Comparison of ENCODE assay signal across 12 cellular contexts in the genomic region with DNA sequence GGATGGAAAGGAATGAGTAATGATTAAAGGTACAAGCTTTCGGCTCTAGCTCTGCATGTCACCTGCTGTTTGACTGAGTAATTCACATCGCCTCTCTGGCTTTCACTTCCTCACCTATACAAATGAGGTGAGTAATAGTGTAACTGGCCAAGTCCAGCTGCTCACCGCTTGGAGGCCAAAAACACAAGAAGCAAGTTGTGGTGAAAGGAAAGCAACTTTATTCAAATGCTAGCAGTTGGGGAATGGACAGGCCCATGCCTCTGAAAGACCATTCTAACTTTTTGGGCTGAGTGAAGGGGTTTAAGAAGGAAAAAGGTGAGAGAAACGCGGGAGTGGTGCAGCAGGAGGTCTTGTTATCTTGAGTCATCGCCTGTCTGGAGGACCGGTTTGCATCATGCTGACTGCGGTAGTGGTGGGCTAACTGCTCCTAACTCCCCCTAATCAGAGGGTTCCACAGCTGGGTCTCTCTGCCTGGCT. TPM values are rescaled to one million over a fixed set of nuclear protein-coding genes. Genes with fewer than 3 reads are reported as not detected.
DNase-seq lines count a peak whose midpoint lies in the region; ATAC-seq and TF ChIP-seq lines count a peak whose summit lies in the region.
"Had no signal": no experiment of that assay in that cellular context is flagged by ENCODE, and none has a peak within 500 bp of the region (broad histone marks: within the 10 kb centered on the region; RNA-seq: fewer than 3 reads in every experiment).

No MANE protein-coding gene starts in this region.

- no peaks in the 10 kb centered on the region for H3K36me3 Mint-ChIP-seq in activated naive CD8-positive, alpha-beta T cell treated with anti-CD3 and anti-CD28 coated beads, Interleukin-2, amount 50 U/mL, for 24 hours (ENCODE audit: low read depth)
- no peaks in the 10 kb centered on the region for H3K36me3 Mint-ChIP-seq in activated naive CD8-positive, alpha-beta T cell treated with anti-CD3 and anti-CD28 coated beads for 36 hours
- H3K36me3 Mint-ChIP-seq in mesothelial cell of epicardium = no peaks in the 10 kb centered on the region

- CTCF ChIA-PET in OCI-LY7 (lab: Charles Lee; ENCODE audit: unreplicated experiment) = interaction anchor here (0.6 to 1.0 kb wide), 2 partner anchors 24 to 209 kb away, joined by 3 read pairs; no protein-coding TSS in a partner anchor

- intact Hi-C loops in OCI-LY7 (cut with micrococcal nuclease; ENCODE audit: unreplicated experiment) = no loop called here

- TF ChIP-seq CTCF in OCI-LY7 (conservative IDR thresholded peaks at IDR 0.05; ENCODE audit: low read length) = 0 out of 2 replicates have a peak, but pooled peaks have one; percentile 32
- no peak for TF ChIP-seq CTCF in mesothelial cell of epicardium (IDR thresholded peaks at IDR 0.05; ENCODE audit: unreplicated experiment)
- TF ChIP-seq CTCF in brain microvascular endothelial cell (IDR thresholded peaks at IDR 0.05; ENCODE audit: low read depth, low read length, missing control alignments) = no peak

- no peaks in the 10 kb centered on the region for H3K79me2 ChIP-seq in OCI-LY7 (ENCODE audit: insufficient read depth, low read depth, low read length)

- BruUV-seq in OCI-LY7 (replicated peaks; lab: Mats Ljungman, UMichigan) = no TSS peak

- H3K36me3 ChIP-seq in OCI-LY7 (ENCODE audit: insufficient read depth, low read length) (no peaks in the 10 kb centered on the region), brain microvascular endothelial cell (replicated peaks) (no peaks in the 10 kb centered on the region)
- H3K36me3 ChIP-seq: vagina had no signal

- no peak overlapping the region for H3K4me3 Mint-ChIP-seq in activated naive CD8-positive, alpha-beta T cell treated with anti-CD3 and anti-CD28 coated beads, Interleukin-2, amount 50 U/mL, for 24 hours
- no peak overlapping the region for H3K4me3 Mint-ChIP-seq in activated naive CD8-positive, alpha-beta T cell treated with anti-CD3 and anti-CD28 coated beads for 36 hours
- H3K4me3 Mint-ChIP-seq in mesothelial cell of epicardium = no peak overlapping the region

- H3K9me3 Mint-ChIP-seq in activated naive CD8-positive, alpha-beta T cell treated with anti-CD3 and anti-CD28 coated beads, Interleukin-2, amount 50 U/mL, for 24 hours = no peaks in the 10 kb centered on the region
- no peaks in the 10 kb centered on the region for H3K9me3 Mint-ChIP-seq in activated naive CD8-positive, alpha-beta T cell treated with anti-CD3 and anti-CD28 coated beads for 36 hours
- H3K9me3 Mint-ChIP-seq in mesothelial cell of epicardium = peaks cover 8% of the 10 kb centered on the region
- H3K9me3 Mint-ChIP-seq: activated T-helper 2 cell treated with anti-CD3 and anti-CD28 coated beads, Interferon-gamma antibody, Interleukin-2, Interleukin-4, amounts not matched to agents 10 μg/mL and 5 μg/mL and 100 μg/mL, durations not matched to agents 14 hours and 24 hours and 36 hours had no signal

- H3K9me2 ChIP-seq in OCI-LY7 (ENCODE audit: insufficient read depth, low read length) = no peaks in the 10 kb centered on the region

- H3K9me3 ChIP-seq in OCI-LY7 (ENCODE audit: low read length) = no peaks in the 10 kb centered on the region
- H3K9me3 ChIP-seq: vagina had no signal

- H3K27me3 ChIP-seq in brain microvascular endothelial cell (replicated peaks) = peaks cover 3% of the 10 kb centered on the region
- H3K27me3 ChIP-seq: vagina had no signal

- peak overlapping the region; percentile 91 for H2AFZ ChIP-seq in OCI-LY7 (ENCODE audit: low read length)

- peaks cover 19% of the 10 kb centered on the region for H3K4me1 ChIP-seq in OCI-LY7 (ENCODE audit: insufficient read depth, low read length, poor library complexity, severe bottlenecking)
- H3K4me1 ChIP-seq: vagina had no signal

- in situ Hi-C loops in brain microvascular endothelial cell (cut with HindIII; ENCODE audit: low pct_ligation_motif_present, low sequenced_read_pairs) = no loop called here

- peaks cover 1% of the 10 kb centered on the region for H3K4me1 Mint-ChIP-seq in activated naive CD8-positive, alpha-beta T cell treated with anti-CD3 and anti-CD28 coated beads, Interleukin-2, amount 50 U/mL, for 24 hours
- no peaks in the 10 kb centered on the region for H3K4me1 Mint-ChIP-seq in activated naive CD8-positive, alpha-beta T cell treated with anti-CD3 and anti-CD28 coated beads for 36 hours
- no peaks in the 10 kb centered on the region for H3K4me1 Mint-ChIP-seq in mesothelial cell of epicardium

- peak overlapping the region; percentile 55 for H3K4me2 ChIP-seq in OCI-LY7 (ENCODE audit: low read length)

- peak overlapping the region; percentile 0 for H3K27ac ChIP-seq in OCI-LY7 (ENCODE audit: low read depth, low read length, poor library complexity, severe bottlenecking)
- no peak overlapping the region for H3K27ac ChIP-seq in brain microvascular endothelial cell
- H3K27ac ChIP-seq: vagina had no signal

- no peak for DNase-seq in activated naive CD8-positive, alpha-beta T cell treated with anti-CD3 and anti-CD28 coated beads, Interleukin-2, amount 50 U/mL, for 24 hours
- DNase-seq in activated naive CD8-positive, alpha-beta T cell treated with anti-CD3 and anti-CD28 coated beads for 36 hours = no peak
- DNase-seq in OCI-LY7 (ENCODE audit: low spot score) (peak; percentile 83), mesothelial cell of epicardium (ENCODE audit: low spot score in 2 of 2, unreplicated experiment in 2 of 2) (no peak), middle frontal gyrus (ENCODE audit: extremely low spot score, low spot score) (no peak), SW 1271 (lab: John Stamatoyannopoulos, UW) (no peak), brain microvascular endothelial cell (no peak)
- DNase-seq: glutamatergic neuron, NCI-H1694 had no signal

- no peak overlapping the region for H3K27ac Mint-ChIP-seq in activated naive CD8-positive, alpha-beta T cell treated with anti-CD3 and anti-CD28 coated beads, Interleukin-2, amount 50 U/mL, for 24 hours
- H3K27ac Mint-ChIP-seq in activated naive CD8-positive, alpha-beta T cell treated with anti-CD3 and anti-CD28 coated beads for 36 hours = no peak overlapping the region
- H3K27ac Mint-ChIP-seq in mesothelial cell of epicardium = no peak overlapping the region
- H3K27ac Mint-ChIP-seq: activated T-helper 2 cell treated with anti-CD3 and anti-CD28 coated beads, Interferon-gamma antibody, Interleukin-2, Interleukin-4, amounts not matched to agents 10 μg/mL and 5 μg/mL and 100 μg/mL, durations not matched to agents 14 hours and 24 hours and 36 hours had no signal

- H3K27me3 Mint-ChIP-seq in activated naive CD8-positive, alpha-beta T cell treated with anti-CD3 and anti-CD28 coated beads, Interleukin-2, amount 50 U/mL, for 24 hours = peaks cover 27% of the 10 kb centered on the region
- H3K27me3 Mint-ChIP-seq in activated naive CD8-positive, alpha-beta T cell treated with anti-CD3 and anti-CD28 coated beads for 36 hours = peaks cover 37% of the 10 kb centered on the region
- H3K27me3 Mint-ChIP-seq in mesothelial cell of epicardium (ENCODE audit: low read depth) = peaks cover 19% of the 10 kb centered on the region

- ATAC-seq in activated naive CD8-positive, alpha-beta T cell treated with anti-CD3 and anti-CD28 coated beads, Interleukin-2, amount 50 U/mL, for 24 hours = peak; percentile 46
- peak; percentile 88 for ATAC-seq in HG02870 (IDR thresholded peaks at IDR 0.05; ENCODE audit: unreplicated experiment)

- H3K4me3 ChIP-seq in OCI-LY7 (ENCODE audit: low read depth, low read length, poor library complexity, severe bottlenecking) = peak overlapping the region; percentile 37
- no peak overlapping the region for H3K4me3 ChIP-seq in brain microvascular endothelial cell (ENCODE audit: low read depth, low read length)
- H3K4me3 ChIP-seq: vagina had no signal

- POLR2A ChIA-PET in OCI-LY7 (lab: Charles Lee) = interaction anchor here (0.7 to 1.8 kb wide), 5 partner anchors 11 to 98 kb away, joined by 3 to 5 read pairs (median 3); no protein-coding TSS in a partner anchor

- H4K20me1 ChIP-seq in OCI-LY7 (ENCODE audit: insufficient read depth, low read length) = no peaks in the 10 kb centered on the region

RNA-seq across cellular contexts. Expression of gene CSNK2A2, which starts 45.7 kb away (rescaled TPM):
- total RNA-seq in activated naive CD8-positive, alpha-beta T cell treated with anti-CD3 and anti-CD28 coated beads for 36 hours = 100 to 1,000 TPM; 113 to 114 TPM
- total RNA-seq in OCI-LY7 (2014; rRNA removed; shearing (Covaris generic)) = 20.6 and 28.7 TPM in 2 replicates
- total RNA-seq in OCI-LY7 (2022) (105 and 106 TPM in 2 replicates), mesothelial cell of epicardium (76.8 to 80.9 TPM (median 79.3 TPM) in 3 replicates)

RNA-seq across cellular contexts. Expression of gene PRSS54, which starts 51.3 kb away (rescaled TPM):
- total RNA-seq in activated naive CD8-positive, alpha-beta T cell treated with anti-CD3 and anti-CD28 coated beads for 36 hours = not detected
- not detected in 2 replicates for total RNA-seq in OCI-LY7 (2014; rRNA removed; shearing (Covaris generic))
- total RNA-seq in OCI-LY7 (2022) (not detected in 2 replicates), mesothelial cell of epicardium (not detected in 3 replicates)
- total RNA-seq: activated T-helper 2 cell treated with anti-CD3 and anti-CD28 coated beads, Interferon-gamma antibody, Interleukin-2, Interleukin-4, amounts not matched to agents 10 μg/mL and 5 μg/mL and 100 μg/mL, durations not matched to agents 14 hours and 24 hours and 36 hours; vagina had no signal
